ENCODE assay signal across 2 cellular contexts in genomic region chr9:130030821-130031481, GRCh38.
TF ChIP-seq lines count a peak whose summit lies in the region.

No MANE protein-coding gene starts in this region.

TF ChIP-seq in SK-N-SH treated with all-trans-retinoic acid at 6 μM for 48 hours, 23 proteins besides CTCF, POLR2A, EP300 and RAD21 (continued from another document):
- TF ChIP-seq POU6F1 (CRISPR knock-in tag; IDR thresholded peaks at IDR 0.05; ENCODE audit: borderline replicate concordance, low read depth) = no peak
- no peak for TF ChIP-seq ARNTL (CRISPR knock-in tag; IDR thresholded peaks at IDR 0.05; ENCODE audit: borderline replicate concordance, low read depth)
- TF ChIP-seq PPARA (CRISPR knock-in tag; IDR thresholded peaks at IDR 0.05; ENCODE audit: borderline replicate concordance) = no peak
- TF ChIP-seq PATZ1 (CRISPR knock-in tag; IDR thresholded peaks at IDR 0.05; ENCODE audit: borderline replicate concordance) = no peak
- no peak for TF ChIP-seq ZNF8 (CRISPR knock-in tag; IDR thresholded peaks at IDR 0.05)
- no peak for TF ChIP-seq ZFP30 (CRISPR knock-in tag; IDR thresholded peaks at IDR 0.05)
- TF ChIP-seq CREB5 (CRISPR knock-in tag; IDR thresholded peaks at IDR 0.05; ENCODE audit: low read depth) = no peak
- TF ChIP-seq CSRNP3 (CRISPR knock-in tag; IDR thresholded peaks at IDR 0.05) = no peak
- TF ChIP-seq TSHZ2 (CRISPR knock-in tag; IDR thresholded peaks at IDR 0.05) = no peak

TF ChIP-seq in SK-N-SH, 30 proteins besides CTCF, POLR2A, EP300 and RAD21 (continued from another document):
- TF ChIP-seq REST (IDR thresholded peaks at IDR 0.05; ENCODE audit: low read depth, low read length) (no peak), RCOR1 (IDR thresholded peaks at IDR 0.05; ENCODE audit: low read length) (no peak), FOSL2 (IDR thresholded peaks at IDR 0.05; ENCODE audit: borderline replicate concordance, low read depth) (no peak), JUND (IDR thresholded peaks at IDR 0.05) (no peak), GATA2 (CRISPR knock-in tag; IDR thresholded peaks at IDR 0.05) (no peak), MAX (IDR thresholded peaks at IDR 0.05; ENCODE audit: low read depth) (no peak), IRF3 (IDR thresholded peaks at IDR 0.05; ENCODE audit: low read depth, low read length) (no peak), USF2 (IDR thresholded peaks at IDR 0.05; ENCODE audit: borderline replicate concordance, low read depth, low read length) (no peak), EZH2phosphoT487 (IDR thresholded peaks at IDR 0.05; ENCODE audit: borderline replicate concordance, low read depth) (no peak), RFX5 (IDR thresholded peaks at IDR 0.05; ENCODE audit: low read length) (no peak), SIN3A (IDR thresholded peaks at IDR 0.05; ENCODE audit: borderline replicate concordance, low read depth, low read length) (no peak), CHD2 (IDR thresholded peaks at IDR 0.05; ENCODE audit: low read length, partially characterized antibody) (no peak), TAF1 (IDR thresholded peaks at IDR 0.05; ENCODE audit: borderline replicate concordance, low read depth, low read length) (no peak), MEF2A (IDR thresholded peaks at IDR 0.05; ENCODE audit: borderline replicate concordance, low read depth) (no peak)
